Comparison of ENCODE assay signal across 1 cellular context in genomic region chr6:44221291-44221960, GRCh38.
A peak's percentile ranks its signal among the peaks of the same experiment; 100 is the strongest.
TF ChIP-seq lines count a peak whose summit lies in the region.

No MANE protein-coding gene starts in this region.

TF ChIP-seq in GM12878, 131 proteins besides CTCF, POLR2A, EP300 and RAD21:
- TF ChIP-seq FOXK2 (IDR thresholded peaks at IDR 0.05) (peak; percentile 21; the same call in 1 of the 2 replicates), IRF4 (IDR thresholded peaks at IDR 0.05; ENCODE audit: low read depth, low read length) (0 out of 2 replicates have a peak, but pooled peaks have one; percentile 7), EED (IDR thresholded peaks at IDR 0.05; ENCODE audit: low read depth) (peak; percentile 35; the same call in 1 of the 2 replicates), E4F1 (IDR thresholded peaks at IDR 0.05; ENCODE audit: borderline replicate concordance, partially characterized antibody) (no peak), ZNF687 (IDR thresholded peaks at IDR 0.05) (peak; percentile 91), CHD2 (IDR thresholded peaks at IDR 0.05; ENCODE audit: borderline replicate concordance, low read depth, low read length) (0 out of 2 replicates have a peak, but pooled peaks have one; percentile 40), ZSCAN29 (IDR thresholded peaks at IDR 0.05) (no peak), MXI1 (IDR thresholded peaks at IDR 0.05; ENCODE audit: low read depth, low read length) (peak; percentile 94), BHLHE40 (IDR thresholded peaks at IDR 0.05; ENCODE audit: borderline replicate concordance in 1 of 2, low read depth in 2 of 2, low read length in 1 of 2) (peak; percentile 75 to 80; a peak in 2 of 4 replicates), MAX (IDR thresholded peaks at IDR 0.05; ENCODE audit: low read depth, low read length) (peak; percentile 61; the same call in 1 of the 2 replicates), POLR2AphosphoS5 (IDR thresholded peaks at IDR 0.05; ENCODE audit: low read length) (no peak), SMC3 (IDR thresholded peaks at IDR 0.05; ENCODE audit: borderline replicate concordance, low read length) (peak; percentile 52; the same call in 1 of the 2 replicates), YY1 (IDR thresholded peaks at IDR 0.05; ENCODE audit: low read depth, low read length) (peak; percentile 50; the same call in 1 of the 2 replicates), E2F4 (IDR thresholded peaks at IDR 0.05; ENCODE audit: low read depth, low read length) (no peak), ATF7 (IDR thresholded peaks at IDR 0.05; ENCODE audit: low read depth) (peak; percentile 38; the same call in 1 of the 2 replicates), NBN (IDR thresholded peaks at IDR 0.05) (peak; percentile 62; the same call in 1 of the 2 replicates), RELA (IDR thresholded peaks at IDR 0.05; ENCODE audit: borderline replicate concordance, partially characterized antibody) (peak; percentile 19), RELB (IDR thresholded peaks at IDR 0.05; ENCODE audit: low read depth) (peak; percentile 54; the same call in 1 of the 2 replicates), ZNF592 (IDR thresholded peaks at IDR 0.05) (no peak; the same call in 1 of the 2 replicates), BMI1 (IDR thresholded peaks at IDR 0.05; ENCODE audit: borderline replicate concordance) (no peak), MEF2B (IDR thresholded peaks at IDR 0.05; ENCODE audit: partially characterized antibody, poor library complexity, severe bottlenecking) (peak; percentile 41), GATAD2B (conservative IDR thresholded peaks at IDR 0.05; ENCODE audit: low read depth) (0 out of 2 replicates have a peak, but pooled peaks have one; percentile 40), IKZF2 (IDR thresholded peaks at IDR 0.05) (peak; percentile 32 to 43; a peak in 2 of 4 replicates), MLLT1 (IDR thresholded peaks at IDR 0.05) (0 out of 2 replicates have a peak, but pooled peaks have one; percentile 43), TCF7 (IDR thresholded peaks at IDR 0.05; ENCODE audit: borderline replicate concordance) (no peak), HDGF (IDR thresholded peaks at IDR 0.05) (0 out of 2 replicates have a peak, but pooled peaks have one; percentile 89), PKNOX1 (IDR thresholded peaks at IDR 0.05) (peak; percentile 64), SMARCA5 (IDR thresholded peaks at IDR 0.05) (peak; percentile 84), RAD51 (IDR thresholded peaks at IDR 0.05) (peak; percentile 81)
